In genomic region chr3:15798533-15799245, GRCh38 we compare ENCODE assay signal across 10 cellular contexts. TPM values are rescaled to one million over a fixed set of nuclear protein-coding genes. Genes with fewer than 3 reads are reported as not detected.
DNase-seq lines count a peak whose midpoint lies in the region; ATAC-seq and TF ChIP-seq lines count a peak whose summit lies in the region.
"Had no signal": no experiment of that assay in that cellular context is flagged by ENCODE, and none has a peak within 500 bp of the region (broad histone marks: within the 10 kb centered on the region; RNA-seq: fewer than 3 reads in every experiment).

No MANE protein-coding gene starts in this region.

- H3K9me2 ChIP-seq in GM23338 (ENCODE audit: insufficient read depth) (no peaks in the 10 kb centered on the region), PC-9 (ENCODE audit: insufficient read depth) (no peaks in the 10 kb centered on the region)

- ATAC-seq in GM23338 (no peak), HG03342 (IDR thresholded peaks at IDR 0.05; ENCODE audit: unreplicated experiment) (no peak), HG03135 (IDR thresholded peaks at IDR 0.05; ENCODE audit: unreplicated experiment) (no peak)

- H3K4me2 ChIP-seq in GM23338 = peak overlapping the region; percentile 39
- H3K4me2 ChIP-seq in PC-9 = peak overlapping the region; percentile 99

- H3K9me3 ChIP-seq in PC-9 (ENCODE audit: insufficient read depth, low read depth) (no peaks in the 10 kb centered on the region), spleen (no peaks in the 10 kb centered on the region)

- H3K27ac Mint-ChIP-seq in GM23338 = no peak overlapping the region

- peaks cover 1% of the 10 kb centered on the region for H3K27me3 Mint-ChIP-seq in GM23338 (ENCODE audit: insufficient read depth, low read depth, poor library complexity)

- no peak overlapping the region for H3K27ac ChIP-seq in GM23338 (ENCODE audit: low read depth)
- H3K27ac ChIP-seq in PC-9 = peak overlapping the region; percentile 92
- H3K27ac ChIP-seq in spleen = peak overlapping the region in 7 of 8 donors; percentile 76 to 89 (median 86)
- H3K27ac ChIP-seq in RWPE1 = no peak overlapping the region

- CTCF ChIA-PET in PC-9 (lab: Charles Lee) (interaction anchor here (0.7 kb wide), 1 partner anchor 1308 kb away, joined by 5 read pairs; no protein-coding TSS in a partner anchor), RWPE1 (lab: Yijun Ruan, JAX) (interaction anchor here (0.6 kb wide), 1 partner anchor 12 kb away, joined by 3 read pairs; no protein-coding TSS in a partner anchor)

- H4K20me1 ChIP-seq in GM23338 (replicated peaks; ENCODE audit: insufficient read depth) = no peaks in the 10 kb centered on the region
- H4K20me1 ChIP-seq in PC-9 (ENCODE audit: insufficient read depth) = no peaks in the 10 kb centered on the region

- H3K36me3 Mint-ChIP-seq in GM23338 (ENCODE audit: low read depth) = no peaks in the 10 kb centered on the region; the same call in 2 of the 3 replicates

- H3K4me3 ChIP-seq in GM23338 (no peak overlapping the region), PC-9 (peak overlapping the region; percentile 60), fibroblast of villous mesenchyme (ENCODE audit: low read depth, low read length) (peak overlapping the region; percentile 70), spleen (peak overlapping the region in 1 of 8 donors; percentile 64)

- H3K4me3 Mint-ChIP-seq in GM23338 = no peak overlapping the region

- H3K4me1 ChIP-seq in GM23338 (ENCODE audit: insufficient read depth) (peaks cover 37% of the 10 kb centered on the region), PC-9 (replicated peaks; ENCODE audit: insufficient read depth) (peaks cover 74% of the 10 kb centered on the region), spleen (peaks cover 13 to 91% (median 73%) of the 10 kb centered on the region in 6 donors)

- intact Hi-C loops in PC-9 (cut with micrococcal nuclease; ENCODE audit: unreplicated experiment) (loop anchor here (10.0 kb wide), 1 partner anchor 194 kb away; the partner anchor contains the start of genes BTD and HACL1), spleen (cut with DNase I; ENCODE audit: low total_unique reads) (no loop called here)

- H3K79me2 ChIP-seq in GM23338 (replicated peaks; ENCODE audit: insufficient read depth) (peaks cover 70% of the 10 kb centered on the region), PC-9 (ENCODE audit: low read depth) (peaks cover 87% of the 10 kb centered on the region)

- H3K27me3 ChIP-seq in GM23338 (ENCODE audit: insufficient read depth) (no peaks in the 10 kb centered on the region), PC-9 (ENCODE audit: insufficient read depth, low read depth) (no peaks in the 10 kb centered on the region), spleen (replicated peaks in 1 of 7) (no peaks in the 10 kb centered on the region)
- H3K27me3 ChIP-seq: cardiac muscle cell had no signal

- 33 to 52% (median 45%) methylated on average over 2 of the region's 2 CpGs for WGBS in spleen, 5 donors

- TF ChIP-seq POLR2A in spleen (IDR thresholded peaks at IDR 0.05) = no peak

- no peak for TF ChIP-seq CTCF in GM23338 (conservative IDR thresholded peaks at IDR 0.05; ENCODE audit: low read depth in 2 of 2)
- TF ChIP-seq CTCF in PC-9 (conservative IDR thresholded peaks at IDR 0.05) = no peak
- TF ChIP-seq CTCF in fibroblast of villous mesenchyme (IDR thresholded peaks at IDR 0.05; ENCODE audit: insufficient read depth, low read depth, low read length) = no peak
- no peak for TF ChIP-seq CTCF in spleen (IDR thresholded peaks at IDR 0.05 in 8 of 11, conservative IDR thresholded peaks at IDR 0.05 in 3 of 11)
- no peak for TF ChIP-seq CTCF in RWPE1 (conservative IDR thresholded peaks at IDR 0.05; ENCODE audit: low read depth)

- H3K4me1 Mint-ChIP-seq in GM23338 = peaks cover 37% of the 10 kb centered on the region

- H3K36me3 ChIP-seq in GM23338 (ENCODE audit: insufficient read depth) = no peaks in the 10 kb centered on the region
- H3K36me3 ChIP-seq in PC-9 (ENCODE audit: low read depth) = peaks cover 2% of the 10 kb centered on the region; the same call in 1 of the 2 replicates
- peaks cover 0 to 3% (median 0%) of the 10 kb centered on the region in 6 donors for H3K36me3 ChIP-seq in spleen

- H2AFZ ChIP-seq in GM23338 (no peak overlapping the region), PC-9 (no peak overlapping the region)

- H3F3A ChIP-seq in GM23338 (replicated peaks; ENCODE audit: low read depth) = no peaks in the 10 kb centered on the region
- peaks cover 35% of the 10 kb centered on the region for H3F3A ChIP-seq in PC-9 (ENCODE audit: insufficient read depth, low read depth)

- DNase-seq in GM23338 (ENCODE audit: low spot score) = no peak
- DNase-seq in PC-9 = no peak
- no peak for DNase-seq in fibroblast of villous mesenchyme (ENCODE audit: low read depth)
- no peak for DNase-seq in spleen
- DNase-seq in RWPE1 (ENCODE audit: low spot score) = no peak
- no peak for DNase-seq in NCI-H526 (lab: John Stamatoyannopoulos, UW)
- DNase-seq: NCI-H2029 had no signal

- POLR2A ChIA-PET in PC-9 (lab: Charles Lee; ENCODE audit: unreplicated experiment) = no interaction called here
- POLR2A ChIA-PET in RWPE1 (lab: Yijun Ruan, JAX; ENCODE audit: low non-redundant PET) = no interaction called here

- no peaks in the 10 kb centered on the region for H3K9me3 Mint-ChIP-seq in GM23338

- no TSS peak for BruUV-seq in PC-9 (replicated peaks; lab: Mats Ljungman, UMichigan)

TF ChIP-seq in GM23338, 12 proteins besides CTCF, POLR2A, EP300 and RAD21 (continues in another document):
- TF ChIP-seq ETS1 (IDR thresholded peaks at IDR 0.05) = no peak
- no peak for TF ChIP-seq ZNF462 (CRISPR knock-in tag; IDR thresholded peaks at IDR 0.05)

RNA-seq across cellular contexts. Expression of gene ANKRD28, which starts 0.9 kb away (rescaled TPM):
- 61.3 and 63.7 TPM in 2 replicates for total RNA-seq in GM23338 (2014; rRNA removed; shearing (Covaris generic))
- polyA plus RNA-seq in GM23338 (2016; fragmentation: Nextera tagmentation; extraction: Ambion mirVana) = 13.9 and 15.2 TPM in 2 replicates
- 59.7 and 82.6 TPM in 2 replicates for total RNA-seq in PC-9 (2021)
- total RNA-seq in fibroblast of villous mesenchyme = 248 and 372 TPM in 2 replicates
- total RNA-seq in spleen = 10 to 100 TPM; 36.0 to 68.6 (median 49.9) TPM
- 1 to 10 TPM; 5.3 to 8.2 (median 5.7) TPM for polyA plus RNA-seq in spleen

Comparison
In these comparisons a context has a peak if more than half of its experiments do, and no peak if none do; other contexts are left out.
1. H3K27ac ChIP-seq: peak in PC-9 (single experiment) and spleen (7 of 8); none in GM23338 (single experiment) and RWPE1 (single experiment).